Comparison of ENCODE assay signal across 18 cellular contexts in genomic region chr21:29481081-29481480, GRCh38.
A peak's percentile ranks its signal among the peaks of the same experiment; 100 is the strongest.
DNase-seq lines count a peak whose midpoint lies in the region; ATAC-seq and TF ChIP-seq lines count a peak whose summit lies in the region.
"Had no signal": no experiment of that assay in that cellular context is flagged by ENCODE, and none has a peak within 500 bp of the region (broad histone marks: within the 10 kb centered on the region; RNA-seq: fewer than 3 reads in every experiment).

No MANE protein-coding gene starts in this region.

- intact Hi-C loops in left lung (cut with DNase I): no loop called here

- H3K9me3 ChIP-seq in adipocyte (ENCODE audit: control insufficient read depth, low read length): no peaks in the 10 kb centered on the region
- H3K9me3 ChIP-seq in left lung: peaks cover 0 to 7% of the 10 kb centered on the region in 2 donors
- no peaks in the 10 kb centered on the region for H3K9me3 ChIP-seq in gastroesophageal sphincter
- H3K9me3 ChIP-seq: BE2C had no signal

- 89 to 98% methylated on average over 4 to 5 of the region's 5 CpGs for WGBS in gastroesophageal sphincter (ENCODE audit: low coverage in 1 of 2), 2 donors

- H3K27ac ChIP-seq in left lung (no peak overlapping the region), gastroesophageal sphincter (no peak overlapping the region)
- H3K27ac ChIP-seq: KMS-11 had no signal

- peak; percentile 35 for DNase-seq in AG10803 (ENCODE audit: low read depth)
- DNase-seq in HFF-Myc (ENCODE audit: extremely low read depth, low read depth): peak; percentile 5
- DNase-seq in adipocyte (ENCODE audit: low read depth): peak; percentile 27
- DNase-seq in fibroblast of peridontal ligament (ENCODE audit: extremely low read depth): peak; percentile 66
- DNase-seq in left lung: no peak
- DNase-seq: 8988T; BE2C; C1 segment of cervical spinal cord; CD4-positive, alpha-beta memory T cell; DMS153; DMS79; GF-D8 had no signal

- TF ChIP-seq CTCF in AG10803 (conservative IDR thresholded peaks at IDR 0.05; ENCODE audit: low read length): no peak
- no peak for TF ChIP-seq CTCF in HFF-Myc (IDR thresholded peaks at IDR 0.05; ENCODE audit: low read depth, low read length, missing control alignments)
- TF ChIP-seq CTCF in left lung (IDR thresholded peaks at IDR 0.05): no peak
- no peak for TF ChIP-seq CTCF in gastroesophageal sphincter (IDR thresholded peaks at IDR 0.05)

- H3K27me3 ChIP-seq in adipocyte (replicated peaks; ENCODE audit: control insufficient read depth, insufficient read depth, low read length) (no peaks in the 10 kb centered on the region), left lung (no peaks in the 10 kb centered on the region), gastroesophageal sphincter (no peaks in the 10 kb centered on the region)
- H3K27me3 ChIP-seq: BE2C had no signal

- H3K4me1 ChIP-seq in adipocyte (ENCODE audit: control insufficient read depth, insufficient read depth, low read length) (peaks cover 6% of the 10 kb centered on the region), left lung (peaks cover 0 to 5% of the 10 kb centered on the region in 2 donors), gastroesophageal sphincter (no peaks in the 10 kb centered on the region)
- H3K4me1 ChIP-seq: BE2C had no signal

- H3K36me3 ChIP-seq in adipocyte (ENCODE audit: control insufficient read depth, insufficient read depth, low read length, severe bottlenecking) (no peaks in the 10 kb centered on the region), left lung (no peaks in the 10 kb centered on the region), gastroesophageal sphincter (no peaks in the 10 kb centered on the region)
- H3K36me3 ChIP-seq: BE2C had no signal

- no peak for TF ChIP-seq POLR2A in gastroesophageal sphincter (IDR thresholded peaks at IDR 0.05)

- no peak overlapping the region for H3K9ac ChIP-seq in adipocyte (ENCODE audit: low read length)
- H3K9ac ChIP-seq: KMS-11 had no signal

- no peak overlapping the region for H3K4me3 ChIP-seq in AG10803 (ENCODE audit: low read length)
- no peak overlapping the region for H3K4me3 ChIP-seq in HFF-Myc (replicated peaks; ENCODE audit: low read depth, low read length)
- no peak overlapping the region for H3K4me3 ChIP-seq in adipocyte (ENCODE audit: low read length)
- H3K4me3 ChIP-seq in left lung: no peak overlapping the region
- no peak overlapping the region for H3K4me3 ChIP-seq in gastroesophageal sphincter
- H3K4me3 ChIP-seq: GM23338 had no signal

- ATAC-seq in left lung (no peak), GM19328 (IDR thresholded peaks at IDR 0.05; ENCODE audit: unreplicated experiment) (no peak), gastroesophageal sphincter (no peak), GM19467 (IDR thresholded peaks at IDR 0.05; ENCODE audit: unreplicated experiment) (no peak)
- ATAC-seq: GM23338, HCT116 had no signal

- no peak for TF ChIP-seq EP300 in gastroesophageal sphincter (IDR thresholded peaks at IDR 0.05)

Comparison
In these comparisons a context has a peak if more than half of its experiments do, and no peak if none do; other contexts are left out.
1. DNase-seq: peak in AG10803 (single experiment), HFF-Myc (single experiment), adipocyte (single experiment) and fibroblast of peridontal ligament (single experiment); none in left lung (0 of 2).